In genomic region chr9:128733256-128733655, GRCh38 we compare ENCODE assay signal across 1 cellular context.
A peak's percentile ranks its signal among the peaks of the same experiment; 100 is the strongest.
TF ChIP-seq lines count a peak whose summit lies in the region.

No MANE protein-coding gene starts in this region.

TF ChIP-seq in HepG2, 621 proteins besides CTCF, POLR2A, EP300 and RAD21 (continued from another document and continues in another):
- TF ChIP-seq NFRKB (IDR thresholded peaks at IDR 0.05) (no peak), CCDC6 (CRISPR knock-in tag; IDR thresholded peaks at IDR 0.05) (no peak), ZNF577 (CRISPR knock-in tag; IDR thresholded peaks at IDR 0.05; ENCODE audit: borderline replicate concordance, low read depth) (no peak), ASH2L (IDR thresholded peaks at IDR 0.05; ENCODE audit: insufficient read length, low read depth, low read length) (peak; percentile 23), GATAD2A (CRISPR knock-in tag; IDR thresholded peaks at IDR 0.05) (peak; percentile 63), MAFK (conservative IDR thresholded peaks at IDR 0.05 in 1 of 2, IDR thresholded peaks at IDR 0.05 in 1 of 2; ENCODE audit: low read length in 2 of 2) (no peak), SALL1 (CRISPR knock-in tag; IDR thresholded peaks at IDR 0.05) (peak; percentile 67), BRCA1 (CRISPR knock-in tag; IDR thresholded peaks at IDR 0.05) (no peak), ZNF451 (CRISPR knock-in tag; IDR thresholded peaks at IDR 0.05) (no peak), TAF15 (IDR thresholded peaks at IDR 0.05; ENCODE audit: low read depth, low read length, poor library complexity, severe bottlenecking) (no peak), ZNF720 (CRISPR knock-in tag; IDR thresholded peaks at IDR 0.05) (no peak), ZNF557 (CRISPR knock-in tag; IDR thresholded peaks at IDR 0.05) (no peak), SYNCRIP (IDR thresholded peaks at IDR 0.05; ENCODE audit: insufficient read depth, low read depth, low read length) (no peak), MTA1 (CRISPR knock-in tag; IDR thresholded peaks at IDR 0.05; ENCODE audit: borderline replicate concordance) (no peak), MEIS1 (CRISPR knock-in tag; IDR thresholded peaks at IDR 0.05; ENCODE audit: borderline replicate concordance) (no peak), NONO (IDR thresholded peaks at IDR 0.05) (no peak), NONO (CRISPR knock-in tag; conservative IDR thresholded peaks at IDR 0.05) (peak; percentile 48; the same call in 1 of the 2 replicates), MBNL3 (CRISPR knock-in tag; conservative IDR thresholded peaks at IDR 0.05) (no peak), ZNF234 (CRISPR knock-in tag; conservative IDR thresholded peaks at IDR 0.05) (no peak), THAP8 (CRISPR knock-in tag; IDR thresholded peaks at IDR 0.05; ENCODE audit: borderline replicate concordance) (no peak), ZXDC (CRISPR knock-in tag; IDR thresholded peaks at IDR 0.05) (no peak), SAFB2 (CRISPR knock-in tag; IDR thresholded peaks at IDR 0.05; ENCODE audit: borderline replicate concordance, low read depth) (no peak), PHF20 (CRISPR knock-in tag; IDR thresholded peaks at IDR 0.05) (peak; percentile 43; the same call in 1 of the 2 replicates), TP53 (CRISPR knock-in tag; conservative IDR thresholded peaks at IDR 0.05) (no peak), ZNF772 (CRISPR knock-in tag; IDR thresholded peaks at IDR 0.05) (no peak), ZNF552 (CRISPR knock-in tag; IDR thresholded peaks at IDR 0.05; ENCODE audit: borderline replicate concordance) (no peak), UBTF (CRISPR knock-in tag; IDR thresholded peaks at IDR 0.05) (peak; percentile 23; the same call in 1 of the 2 replicates), U2AF2 (IDR thresholded peaks at IDR 0.05; ENCODE audit: low read depth, low read length) (no peak), ZNF792 (CRISPR knock-in tag; IDR thresholded peaks at IDR 0.05) (no peak), NR1H2 (CRISPR knock-in tag; IDR thresholded peaks at IDR 0.05; ENCODE audit: borderline replicate concordance, low read depth) (no peak), SNAPC5 (CRISPR knock-in tag; IDR thresholded peaks at IDR 0.05; ENCODE audit: borderline replicate concordance) (no peak), ZNF460 (CRISPR knock-in tag; IDR thresholded peaks at IDR 0.05; ENCODE audit: borderline replicate concordance) (no peak), ZNF329 (CRISPR knock-in tag; IDR thresholded peaks at IDR 0.05; ENCODE audit: low read depth) (no peak), CREBL2 (CRISPR knock-in tag; IDR thresholded peaks at IDR 0.05; ENCODE audit: borderline replicate concordance) (no peak), SKIL (CRISPR knock-in tag; IDR thresholded peaks at IDR 0.05; ENCODE audit: borderline replicate concordance) (no peak), SP5 (CRISPR knock-in tag; IDR thresholded peaks at IDR 0.05; ENCODE audit: borderline replicate concordance, low read depth) (0 out of 2 replicates have a peak, but pooled peaks have one; percentile 17), AKAP8 (CRISPR knock-in tag; IDR thresholded peaks at IDR 0.05) (no peak), CEBPG (CRISPR knock-in tag; IDR thresholded peaks at IDR 0.05) (no peak; the same call in none of the 2 replicates), ZFP37 (CRISPR knock-in tag; IDR thresholded peaks at IDR 0.05; ENCODE audit: borderline replicate concordance) (no peak), FOXA1 (IDR thresholded peaks at IDR 0.05) (no peak), FOXA1 (CRISPR knock-in tag; IDR thresholded peaks at IDR 0.05) (no peak), AGO2 (optimal IDR thresholded peaks at IDR 0.05; ENCODE audit: low read depth, low read length) (no peak), ZNF615 (CRISPR knock-in tag; IDR thresholded peaks at IDR 0.05; ENCODE audit: borderline replicate concordance) (no peak), ZNF251 (CRISPR knock-in tag; IDR thresholded peaks at IDR 0.05) (no peak), ZNF142 (CRISPR knock-in tag; IDR thresholded peaks at IDR 0.05) (no peak), ZNF841 (CRISPR knock-in tag; IDR thresholded peaks at IDR 0.05; ENCODE audit: borderline replicate concordance) (no peak)
- TF ChIP-seq, protein P1, sequence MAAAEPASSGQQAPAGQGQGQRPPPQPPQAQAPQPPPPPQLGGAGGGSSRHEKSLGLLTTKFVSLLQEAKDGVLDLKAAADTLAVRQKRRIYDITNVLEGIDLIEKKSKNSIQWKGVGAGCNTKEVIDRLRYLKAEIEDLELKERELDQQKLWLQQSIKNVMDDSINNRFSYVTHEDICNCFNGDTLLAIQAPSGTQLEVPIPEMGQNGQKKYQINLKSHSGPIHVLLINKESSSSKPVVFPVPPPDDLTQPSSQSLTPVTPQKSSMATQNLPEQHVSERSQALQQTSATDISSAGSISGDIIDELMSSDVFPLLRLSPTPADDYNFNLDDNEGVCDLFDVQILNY (CRISPR knock-in tag; conservative IDR thresholded peaks at IDR 0.05): no peak
- TF ChIP-seq, protein P2, sequence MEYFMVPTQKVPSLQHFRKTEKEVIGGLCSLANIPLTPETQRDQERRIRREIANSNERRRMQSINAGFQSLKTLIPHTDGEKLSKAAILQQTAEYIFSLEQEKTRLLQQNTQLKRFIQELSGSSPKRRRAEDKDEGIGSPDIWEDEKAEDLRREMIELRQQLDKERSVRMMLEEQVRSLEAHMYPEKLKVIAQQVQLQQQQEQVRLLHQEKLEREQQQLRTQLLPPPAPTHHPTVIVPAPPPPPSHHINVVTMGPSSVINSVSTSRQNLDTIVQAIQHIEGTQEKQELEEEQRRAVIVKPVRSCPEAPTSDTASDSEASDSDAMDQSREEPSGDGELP (IDR thresholded peaks at IDR 0.05; ENCODE audit: borderline replicate concordance, low read depth): no peak
- TF ChIP-seq, protein P3, sequence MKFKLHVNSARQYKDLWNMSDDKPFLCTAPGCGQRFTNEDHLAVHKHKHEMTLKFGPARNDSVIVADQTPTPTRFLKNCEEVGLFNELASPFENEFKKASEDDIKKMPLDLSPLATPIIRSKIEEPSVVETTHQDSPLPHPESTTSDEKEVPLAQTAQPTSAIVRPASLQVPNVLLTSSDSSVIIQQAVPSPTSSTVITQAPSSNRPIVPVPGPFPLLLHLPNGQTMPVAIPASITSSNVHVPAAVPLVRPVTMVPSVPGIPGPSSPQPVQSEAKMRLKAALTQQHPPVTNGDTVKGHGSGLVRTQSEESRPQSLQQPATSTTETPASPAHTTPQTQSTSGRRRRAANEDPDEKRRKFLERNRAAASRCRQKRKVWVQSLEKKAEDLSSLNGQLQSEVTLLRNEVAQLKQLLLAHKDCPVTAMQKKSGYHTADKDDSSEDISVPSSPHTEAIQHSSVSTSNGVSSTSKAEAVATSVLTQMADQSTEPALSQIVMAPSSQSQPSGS (CRISPR knock-in tag; IDR thresholded peaks at IDR 0.05): peak; percentile 57; the same call in 1 of the 2 replicates
